Comparison of ENCODE assay signal across 1 cellular context in the genomic region with DNA sequence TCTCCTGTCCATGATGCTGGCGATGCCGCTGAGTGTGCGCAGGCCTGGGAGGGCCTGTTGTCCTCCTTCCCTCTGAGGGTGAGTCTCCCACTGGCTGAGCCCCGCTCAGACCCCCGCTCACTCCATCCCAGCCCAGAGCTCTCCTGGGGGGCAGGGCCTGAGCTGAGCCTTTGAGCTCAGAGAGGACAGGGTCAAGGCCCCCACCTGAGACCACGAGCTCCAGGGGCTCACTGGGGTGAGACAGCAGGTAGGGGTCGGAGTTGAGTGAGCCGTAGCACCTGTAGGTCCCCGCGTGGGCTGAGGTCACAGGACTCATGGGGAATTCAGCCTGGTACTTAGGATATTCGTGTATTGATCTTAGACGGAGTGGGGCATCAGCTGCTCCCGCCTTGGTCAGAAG.
TF ChIP-seq lines count a peak whose summit lies in the region.

No MANE protein-coding gene starts in this region.

TF ChIP-seq in K562, 482 proteins besides CTCF, POLR2A, EP300 and RAD21:
- peak in 1 of 2 experiments; percentile 32; a peak in 1 of 4 replicates for TF ChIP-seq NRF1 (conservative IDR thresholded peaks at IDR 0.05 in 1 of 2, IDR thresholded peaks at IDR 0.05 in 1 of 2)
